In the genomic region with DNA sequence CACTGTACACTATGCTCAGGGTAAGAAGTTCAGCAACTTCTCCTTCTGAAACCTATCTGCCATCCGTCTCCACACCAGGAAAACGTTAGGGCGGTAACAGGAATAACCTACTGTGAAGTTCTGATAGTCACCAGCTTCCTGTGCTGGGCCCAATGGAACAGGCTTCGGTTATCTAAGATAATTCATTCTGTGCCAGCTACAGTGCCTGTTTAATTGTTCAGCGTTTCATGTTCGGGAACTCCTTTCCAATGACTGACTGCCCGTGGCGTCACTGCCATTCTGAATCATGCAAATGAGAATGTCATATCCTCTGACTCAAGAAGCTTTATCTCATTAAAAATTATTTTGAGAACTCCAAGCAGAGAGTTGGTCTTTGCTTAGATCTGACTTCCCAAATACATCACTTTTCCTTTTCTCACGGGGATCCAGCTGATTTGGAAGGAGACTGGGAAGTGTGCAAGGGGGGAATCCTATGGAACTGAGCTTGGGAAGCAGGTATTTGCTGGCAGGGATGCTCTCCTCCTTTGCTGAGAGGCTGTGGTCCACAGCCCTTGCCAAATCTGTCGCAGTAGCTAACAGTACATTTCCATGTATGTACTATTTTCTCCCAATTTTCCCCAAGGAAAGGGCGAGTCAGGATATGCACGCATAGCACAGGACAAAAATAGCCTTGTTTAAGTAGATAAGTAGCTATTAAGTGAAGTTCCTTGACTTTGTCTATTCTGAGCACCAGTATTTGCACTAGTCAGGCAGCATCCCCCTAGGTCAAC, we compare ENCODE assay signal across 8 cellular contexts.
A peak's percentile ranks its signal among the peaks of the same experiment; 100 is the strongest.
DNase-seq lines count a peak whose midpoint lies in the region; ATAC-seq and TF ChIP-seq lines count a peak whose summit lies in the region.

No MANE protein-coding gene starts in this region.

- peak; percentile 85 for DNase-seq in AG09309 (ENCODE audit: low read depth)
- DNase-seq in OCI-M1 (lab: John Stamatoyannopoulos, UW), result peak; percentile 77
- peak; percentile 9 to 11 for DNase-seq in erythroblast (lab: John Stamatoyannopoulos, UW)
- peak; percentile 22 for DNase-seq in myocyte (ENCODE audit: low read depth)
- no peak for DNase-seq in 8988T
- no peak for DNase-seq in NCI-H2196 treated with DMSO at 0.1 percent for 48 hours (lab: John Stamatoyannopoulos, UW; ENCODE audit: unreplicated experiment)
- DNase-seq in putamen (ENCODE audit: low spot score), result no peak

- H3K4me3 ChIP-seq in AG09309 (ENCODE audit: control insufficient read depth, low read depth, low read length), result no peak overlapping the region

- TF ChIP-seq CTCF in AG09309 (IDR thresholded peaks at IDR 0.05; ENCODE audit: control insufficient read depth, insufficient read depth, low read depth, low read length, missing control alignments), result no peak

- no peak for TF ChIP-seq POLR2A in erythroblast (IDR thresholded peaks at IDR 0.05; ENCODE audit: low read length)

- ATAC-seq in GM18517 (IDR thresholded peaks at IDR 0.05; ENCODE audit: unreplicated experiment), result no peak

Comparison
In these comparisons a context has a peak if more than half of its experiments do, and no peak if none do; other contexts are left out.
1. DNase-seq: peak in AG09309 (single experiment), OCI-M1 (single experiment), erythroblast (2 of 2) and myocyte (single experiment); none in 8988T (single experiment), NCI-H2196 treated with DMSO at 0.1 percent for 48 hours (single experiment) and putamen (single experiment).